In genomic region chr11:17822021-17822781, GRCh38 we compare ENCODE assay signal across 15 cellular contexts.
DNase-seq lines count a peak whose midpoint lies in the region; ATAC-seq, FAIRE-seq and TF ChIP-seq lines count a peak whose summit lies in the region.
"Had no signal": no experiment of that assay in that cellular context is flagged by ENCODE, and none has a peak within 500 bp of the region (broad histone marks: within the 10 kb centered on the region; RNA-seq: fewer than 3 reads in every experiment).

No MANE protein-coding gene starts in this region.

- ATAC-seq in SK-N-SH treated with all-trans-retinoic acid at 6 μM for 48 hours (peak; percentile 82), GM21786 (IDR thresholded peaks at IDR 0.05; ENCODE audit: unreplicated experiment) (no peak), GM18505 (IDR thresholded peaks at IDR 0.05; ENCODE audit: unreplicated experiment) (no peak)

- no peak for TF ChIP-seq POLR2A in GM18505 (IDR thresholded peaks at IDR 0.05; ENCODE audit: borderline replicate concordance, extremely low read depth, insufficient read depth, insufficient read length)

- DNase-seq in AG09319 (ENCODE audit: extremely low read depth, low read depth) (peak; percentile 16), fibroblast of gingiva (ENCODE audit: low read depth) (peak; percentile 83), mucosa of gallbladder (ENCODE audit: low spot score) (peak; percentile 23), D721Med (ENCODE audit: insufficient read length, low spot score) (no peak), NCI-H2171 (lab: John Stamatoyannopoulos, UW) (no peak)
- DNase-seq: activated naive CD4-positive, alpha-beta T cell treated with Interleukin-2 at 50 U/mL for 16 hours; DMS79; hippocampal formation; mesendoderm; NCI-H526; ovary; RPMI8226 had no signal

- FAIRE-seq in D721Med (lab: Jason Lieb, UNC) = no peak

- no peak for TF ChIP-seq CTCF in AG09319 (IDR thresholded peaks at IDR 0.05; ENCODE audit: low read depth, low read length)
- no peak for TF ChIP-seq CTCF in D721Med (IDR thresholded peaks at IDR 0.05; ENCODE audit: insufficient read depth, missing control alignments)

TF ChIP-seq in SK-N-SH treated with all-trans-retinoic acid at 6 μM for 48 hours, 23 proteins besides CTCF, POLR2A, EP300 and RAD21:
- TF ChIP-seq CREB5 (CRISPR knock-in tag; IDR thresholded peaks at IDR 0.05; ENCODE audit: low read depth) (0 out of 2 replicates have a peak, but pooled peaks have one; percentile 23), ESRRG (CRISPR knock-in tag; IDR thresholded peaks at IDR 0.05) (no peak), ISL1 (CRISPR knock-in tag; IDR thresholded peaks at IDR 0.05) (peak; percentile 72), CSDC2 (CRISPR knock-in tag; IDR thresholded peaks at IDR 0.05) (no peak)

Comparison
In these comparisons a context has a peak if more than half of its experiments do, and no peak if none do; other contexts are left out.
1. DNase-seq: peak in AG09319 (single experiment), fibroblast of gingiva (single experiment) and mucosa of gallbladder (single experiment); none in D721Med (single experiment) and NCI-H2171 (single experiment).